ENCODE assay signal across 13 cellular contexts in genomic region chr2:241029599-241030332, GRCh38. TPM values are rescaled to one million over a fixed set of nuclear protein-coding genes. Genes with fewer than 3 reads are reported as not detected.
"Had no signal": no experiment of that assay in that cellular context is flagged by ENCODE, and none has a peak within 500 bp of the region (broad histone marks: within the 10 kb centered on the region; RNA-seq: fewer than 3 reads in every experiment).

No MANE protein-coding gene starts in this region.

- H3K4me3 Mint-ChIP-seq: activated naive CD8-positive, alpha-beta T cell treated with anti-CD3 and anti-CD28 coated beads for 36 hours; activated T-helper 1 cell treated with anti-CD3 and anti-CD28 coated beads, Interleukin-12 subunit alpha, Interleukin-12 subunit beta, Interleukin-2, Interleukin-4 antibody, amounts not matched to agents 30 ng/mL and 10 ng/mL and 1 ng/mL, durations not matched to agents 14 hours and 24 hours and 36 hours; memory B cell; nephron progenitor cell; T-cell had no signal

- H3K9me3 ChIP-seq: prostate gland had no signal

- ATAC-seq: foreskin keratinocyte, T-cell had no signal

- H3K4me1 Mint-ChIP-seq: activated naive CD8-positive, alpha-beta T cell treated with anti-CD3 and anti-CD28 coated beads for 36 hours; nephron progenitor cell; T-cell had no signal

- H3K27me3 ChIP-seq: brain microvascular endothelial cell, tibial artery had no signal

- H3K9ac ChIP-seq: SK-N-SH had no signal

- H3K27me3 Mint-ChIP-seq: activated naive CD8-positive, alpha-beta T cell treated with anti-CD3 and anti-CD28 coated beads for 36 hours; memory B cell had no signal

- H3K4me1 ChIP-seq: foreskin keratinocyte, prostate gland, tibial artery had no signal

- H3K36me3 ChIP-seq: brain microvascular endothelial cell, prostate gland had no signal

- H3K4me3 ChIP-seq: prostate gland, tibial artery had no signal

- H3K27ac Mint-ChIP-seq: activated naive CD8-positive, alpha-beta T cell treated with anti-CD3 and anti-CD28 coated beads for 36 hours; activated T-helper 1 cell treated with anti-CD3 and anti-CD28 coated beads, Interleukin-12 subunit alpha, Interleukin-12 subunit beta, Interleukin-2, Interleukin-4 antibody, amounts not matched to agents 30 ng/mL and 10 ng/mL and 1 ng/mL, durations not matched to agents 14 hours and 24 hours and 36 hours; memory B cell; nephron progenitor cell; T-cell had no signal

- DNase-seq: activated naive CD8-positive, alpha-beta T cell treated with anti-CD3 and anti-CD28 coated beads for 36 hours; brain microvascular endothelial cell; effector memory CD4-positive, alpha-beta T cell; foreskin keratinocyte; nephron progenitor cell; SK-N-SH; stimulated activated CD4-positive, alpha-beta T cell treated with anti-CD3 and anti-CD28 coated beads, Interleukin-12 subunit alpha, Interleukin-12 subunit beta, amount 100 ng/mL, for 4 hours; T-helper 9 cell; tibial artery had no signal

- H3K27ac ChIP-seq: brain microvascular endothelial cell, foreskin keratinocyte, prostate gland, tibial artery had no signal

RNA-seq across cellular contexts. Expression of gene SNED1, which starts 31.3 kb away (rescaled TPM):
- total RNA-seq: foreskin keratinocyte had no signal
- polyA plus RNA-seq: foreskin keratinocyte had no signal
